Comparison of ENCODE assay signal across 2 cellular contexts in genomic region chr17:74354561-74354960, GRCh38.
TF ChIP-seq lines count a peak whose summit lies in the region.

No MANE protein-coding gene starts in this region.

TF ChIP-seq in A549, 52 proteins besides CTCF, POLR2A, EP300 and RAD21:
- no peak for TF ChIP-seq ZNF302 (CRISPR knock-in tag; IDR thresholded peaks at IDR 0.05)
- no peak for TF ChIP-seq HOXA7 (CRISPR knock-in tag; IDR thresholded peaks at IDR 0.05)
- no peak for TF ChIP-seq REST (IDR thresholded peaks at IDR 0.05)
- TF ChIP-seq ZFP36 (IDR thresholded peaks at IDR 0.05; ENCODE audit: borderline replicate concordance, partially characterized antibody) = no peak
- no peak for TF ChIP-seq RARB (CRISPR knock-in tag; IDR thresholded peaks at IDR 0.05)
- TF ChIP-seq HEYL (CRISPR knock-in tag; IDR thresholded peaks at IDR 0.05) = no peak
- TF ChIP-seq, protein P1, sequence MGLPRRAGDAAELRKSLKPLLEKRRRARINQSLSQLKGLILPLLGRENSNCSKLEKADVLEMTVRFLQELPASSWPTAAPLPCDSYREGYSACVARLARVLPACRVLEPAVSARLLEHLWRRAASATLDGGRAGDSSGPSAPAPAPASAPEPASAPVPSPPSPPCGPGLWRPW (IDR thresholded peaks at IDR 0.05) = no peak
- TF ChIP-seq, protein P2, sequence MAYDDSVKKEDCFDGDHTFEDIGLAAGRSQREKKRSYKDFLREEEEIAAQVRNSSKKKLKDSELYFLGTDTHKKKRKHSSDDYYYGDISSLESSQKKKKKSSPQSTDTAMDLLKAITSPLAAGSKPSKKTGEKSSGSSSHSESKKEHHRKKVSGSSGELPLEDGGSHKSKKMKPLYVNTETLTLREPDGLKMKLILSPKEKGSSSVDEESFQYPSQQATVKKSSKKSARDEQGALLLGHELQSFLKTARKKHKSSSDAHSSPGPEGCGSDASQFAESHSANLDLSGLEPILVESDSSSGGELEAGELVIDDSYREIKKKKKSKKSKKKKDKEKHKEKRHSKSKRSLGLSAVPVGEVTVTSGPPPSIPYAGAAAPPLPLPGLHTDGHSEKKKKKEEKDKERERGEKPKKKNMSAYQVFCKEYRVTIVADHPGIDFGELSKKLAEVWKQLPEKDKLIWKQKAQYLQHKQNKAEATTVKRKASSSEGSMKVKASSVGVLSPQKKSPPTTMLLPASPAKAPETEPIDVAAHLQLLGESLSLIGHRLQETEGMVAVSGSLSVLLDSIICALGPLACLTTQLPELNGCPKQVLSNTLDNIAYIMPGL (CRISPR knock-in tag; IDR thresholded peaks at IDR 0.05; ENCODE audit: borderline replicate concordance) = no peak

TF ChIP-seq in K562, 482 proteins besides CTCF, POLR2A, EP300 and RAD21:
- no peak for TF ChIP-seq ZKSCAN3 (CRISPR knock-in tag; IDR thresholded peaks at IDR 0.05)
- TF ChIP-seq ZNF134 (CRISPR knock-in tag; conservative IDR thresholded peaks at IDR 0.05) = no peak
- no peak for TF ChIP-seq MITF (IDR thresholded peaks at IDR 0.05)
- no peak for TF ChIP-seq ZKSCAN8 (CRISPR knock-in tag; IDR thresholded peaks at IDR 0.05)
- TF ChIP-seq CREM (IDR thresholded peaks at IDR 0.05; ENCODE audit: low read depth) = no peak
- TF ChIP-seq HNRNPK (IDR thresholded peaks at IDR 0.05; ENCODE audit: low read depth, low read length, poor library complexity, severe bottlenecking) = no peak
- no peak for TF ChIP-seq MTF1 (CRISPR knock-in tag; IDR thresholded peaks at IDR 0.05; ENCODE audit: borderline replicate concordance)
- TF ChIP-seq GTF3C2 (IDR thresholded peaks at IDR 0.05; ENCODE audit: borderline replicate concordance, extremely low read depth, insufficient read length) = no peak
- TF ChIP-seq NR1H2 (CRISPR knock-in tag; IDR thresholded peaks at IDR 0.05) = no peak
- TF ChIP-seq, protein P3, sequence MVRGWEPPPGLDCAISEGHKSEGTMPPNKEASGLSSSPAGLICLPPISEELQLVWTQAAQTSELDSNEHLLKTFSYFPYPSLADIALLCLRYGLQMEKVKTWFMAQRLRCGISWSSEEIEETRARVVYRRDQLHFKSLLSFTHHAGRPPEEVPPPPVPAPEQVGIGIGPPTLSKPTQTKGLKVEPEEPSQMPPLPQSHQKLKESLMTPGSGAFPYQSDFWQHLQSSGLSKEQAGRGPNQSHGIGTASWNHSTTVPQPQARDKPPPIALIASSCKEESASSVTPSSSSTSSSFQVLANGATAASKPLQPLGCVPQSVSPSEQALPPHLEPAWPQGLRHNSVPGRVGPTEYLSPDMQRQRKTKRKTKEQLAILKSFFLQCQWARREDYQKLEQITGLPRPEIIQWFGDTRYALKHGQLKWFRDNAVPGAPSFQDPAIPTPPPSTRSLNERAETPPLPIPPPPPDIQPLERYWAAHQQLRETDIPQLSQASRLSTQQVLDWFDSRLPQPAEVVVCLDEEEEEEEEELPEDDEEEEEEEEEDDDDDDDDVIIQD (CRISPR knock-in tag; IDR thresholded peaks at IDR 0.05) = no peak
- no peak for TF ChIP-seq COPS2 (conservative IDR thresholded peaks at IDR 0.05)
- TF ChIP-seq PCBP1 (IDR thresholded peaks at IDR 0.05; ENCODE audit: low read depth, low read length, poor library complexity, severe bottlenecking) = no peak
- TF ChIP-seq, protein P4, sequence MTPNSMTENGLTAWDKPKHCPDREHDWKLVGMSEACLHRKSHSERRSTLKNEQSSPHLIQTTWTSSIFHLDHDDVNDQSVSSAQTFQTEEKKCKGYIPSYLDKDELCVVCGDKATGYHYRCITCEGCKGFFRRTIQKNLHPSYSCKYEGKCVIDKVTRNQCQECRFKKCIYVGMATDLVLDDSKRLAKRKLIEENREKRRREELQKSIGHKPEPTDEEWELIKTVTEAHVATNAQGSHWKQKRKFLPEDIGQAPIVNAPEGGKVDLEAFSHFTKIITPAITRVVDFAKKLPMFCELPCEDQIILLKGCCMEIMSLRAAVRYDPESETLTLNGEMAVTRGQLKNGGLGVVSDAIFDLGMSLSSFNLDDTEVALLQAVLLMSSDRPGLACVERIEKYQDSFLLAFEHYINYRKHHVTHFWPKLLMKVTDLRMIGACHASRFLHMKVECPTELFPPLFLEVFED (CRISPR knock-in tag; conservative IDR thresholded peaks at IDR 0.05) = no peak
- TF ChIP-seq KDM4B (IDR thresholded peaks at IDR 0.05; ENCODE audit: borderline replicate concordance in 2 of 2, low read depth in 1 of 2) = no peak
- TF ChIP-seq, protein P5, sequence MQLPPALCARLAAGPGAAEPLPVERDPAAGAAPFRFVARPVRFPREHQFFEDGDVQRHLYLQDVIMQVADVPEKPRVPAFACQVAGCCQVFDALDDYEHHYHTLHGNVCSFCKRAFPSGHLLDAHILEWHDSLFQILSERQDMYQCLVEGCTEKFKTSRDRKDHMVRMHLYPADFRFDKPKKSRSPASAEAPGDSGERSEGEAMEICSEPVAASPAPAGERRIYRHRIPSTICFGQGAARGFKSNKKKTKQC (CRISPR knock-in tag; IDR thresholded peaks at IDR 0.05) = no peak
- no peak for TF ChIP-seq FOXA3 (CRISPR knock-in tag; conservative IDR thresholded peaks at IDR 0.05 in 1 of 2, IDR thresholded peaks at IDR 0.05 in 1 of 2)
